ENCODE assay signal across 9 cellular contexts in the genomic region with DNA sequence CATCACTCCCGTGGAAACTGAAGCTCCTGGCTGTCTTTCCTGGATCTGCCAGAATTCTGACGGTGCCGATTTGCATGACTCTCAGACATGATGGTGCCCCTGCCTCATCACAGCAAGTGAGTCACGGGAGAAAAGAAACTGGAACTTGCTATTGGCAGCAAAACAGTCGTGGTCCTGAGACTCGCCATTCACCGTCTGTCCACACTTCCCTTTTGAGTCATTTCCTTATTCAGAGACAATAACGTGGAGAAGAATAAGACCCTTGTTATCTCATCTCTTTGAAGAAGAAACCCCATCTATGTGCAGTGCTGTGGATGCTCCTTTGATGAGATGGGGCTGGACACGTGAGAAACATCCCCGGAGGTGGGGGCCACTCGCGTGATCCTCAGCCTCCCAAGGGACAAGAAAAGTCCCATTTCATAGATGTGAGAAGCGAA. TPM values are rescaled to one million over a fixed set of nuclear protein-coding genes. Genes with fewer than 3 reads are reported as not detected.
A peak's percentile ranks its signal among the peaks of the same experiment; 100 is the strongest.
DNase-seq lines count a peak whose midpoint lies in the region; ATAC-seq and TF ChIP-seq lines count a peak whose summit lies in the region.
"Had no signal": no experiment of that assay in that cellular context is flagged by ENCODE, and none has a peak within 500 bp of the region (broad histone marks: within the 10 kb centered on the region; RNA-seq: fewer than 3 reads in every experiment).

No MANE protein-coding gene starts in this region.

- no peak overlapping the region for H3K9ac ChIP-seq in adipocyte (ENCODE audit: low read length)
- H3K9ac ChIP-seq in skeletal muscle tissue (ENCODE audit: low read depth in 1 of 3, low read length in 3 of 3) = no peak overlapping the region

- no peaks in the 10 kb centered on the region for H3K36me3 Mint-ChIP-seq in CD8-positive, alpha-beta T cell
- H3K36me3 Mint-ChIP-seq: brain had no signal

- peak overlapping the region; percentile 35 for H3K4me3 ChIP-seq in CD8-positive, alpha-beta T cell (ENCODE audit: low read depth, low read length)
- peak overlapping the region; percentile 54 for H3K4me3 ChIP-seq in adipocyte (ENCODE audit: low read length)
- peak overlapping the region; percentile 19 to 58 (median 27) for H3K4me3 ChIP-seq in skeletal muscle tissue (ENCODE audit: low read length in 3 of 3)
- no peak overlapping the region for H3K4me3 ChIP-seq in BE2C (ENCODE audit: low read depth, low read length)

- no peaks in the 10 kb centered on the region for H3K27me3 Mint-ChIP-seq in CD8-positive, alpha-beta T cell (ENCODE audit: low read depth)
- H3K27me3 Mint-ChIP-seq: brain had no signal

- POLR2A ChIA-PET in CD8-positive, alpha-beta T cell (lab: Charles Lee) = no interaction called here

- H3K9me3 Mint-ChIP-seq in CD8-positive, alpha-beta T cell = no peaks in the 10 kb centered on the region

- H3K4me1 ChIP-seq in CD8-positive, alpha-beta T cell (ENCODE audit: insufficient read depth, low read length) = no peaks in the 10 kb centered on the region
- H3K4me1 ChIP-seq in adipocyte (ENCODE audit: control insufficient read depth, insufficient read depth, low read length) (peaks cover 3% of the 10 kb centered on the region), skeletal muscle tissue (ENCODE audit: control insufficient read depth in 3 of 3, insufficient read depth in 3 of 3, low read length in 3 of 3) (peaks cover 0 to 3% (median 0%) of the 10 kb centered on the region in 3 donors), BE2C (no peaks in the 10 kb centered on the region)

- H3K27me3 ChIP-seq in CD8-positive, alpha-beta T cell (ENCODE audit: insufficient read depth, low read length) = no peaks in the 10 kb centered on the region
- H3K27me3 ChIP-seq in adipocyte (replicated peaks; ENCODE audit: control insufficient read depth, insufficient read depth, low read length) (peaks cover 14% of the 10 kb centered on the region), skeletal muscle tissue (ENCODE audit: control insufficient read depth in 3 of 3, insufficient read depth in 3 of 3, low read length in 3 of 3) (peaks cover 9 to 26% (median 19%) of the 10 kb centered on the region in 3 donors), BE2C (no peaks in the 10 kb centered on the region)

- peak overlapping the region; percentile 82 for H3K4me3 Mint-ChIP-seq in CD8-positive, alpha-beta T cell
- H3K4me3 Mint-ChIP-seq: brain had no signal

- H3K27ac ChIP-seq in CD8-positive, alpha-beta T cell (ENCODE audit: low read depth, low read length) = no peak overlapping the region
- H3K27ac ChIP-seq in skeletal muscle tissue (ENCODE audit: low read depth, low read length) = no peak overlapping the region

- H3K4me1 Mint-ChIP-seq in CD8-positive, alpha-beta T cell (ENCODE audit: low read depth) = peaks cover 16% of the 10 kb centered on the region

- no peaks in the 10 kb centered on the region for H3K36me3 ChIP-seq in CD8-positive, alpha-beta T cell (ENCODE audit: insufficient read depth, low read length)
- H3K36me3 ChIP-seq in adipocyte (ENCODE audit: control insufficient read depth, insufficient read depth, low read length, severe bottlenecking) = no peaks in the 10 kb centered on the region
- H3K36me3 ChIP-seq in skeletal muscle tissue (ENCODE audit: control insufficient read depth in 3 of 3, insufficient read depth in 3 of 3, low read length in 3 of 3) = no peaks in the 10 kb centered on the region
- H3K36me3 ChIP-seq in BE2C = no peaks in the 10 kb centered on the region

- DNase-seq in CD8-positive, alpha-beta T cell = peak in 1 of 7 experiments; percentile 28
- DNase-seq in adipocyte (ENCODE audit: low read depth) (no peak), BE2C (no peak), NCI-H1436 (lab: John Stamatoyannopoulos, UW) (no peak), NCI-H345 treated with DMSO at 0.1 percent for 48 hours (lab: John Stamatoyannopoulos, UW; ENCODE audit: unreplicated experiment) (no peak)

- peak overlapping the region; percentile 87 for H3K27ac Mint-ChIP-seq in CD8-positive, alpha-beta T cell

- CTCF ChIA-PET in CD8-positive, alpha-beta T cell (lab: Charles Lee) = interaction anchor here (0.5 to 2.2 kb wide), 4 partner anchors 10 to 378 kb away, joined by 3 to 6 read pairs (median 3); no protein-coding TSS in a partner anchor

- no peak for TF ChIP-seq CTCF in CD8-positive, alpha-beta T cell (IDR thresholded peaks at IDR 0.05)
- no peak for TF ChIP-seq CTCF in BE2C (IDR thresholded peaks at IDR 0.05; ENCODE audit: low read depth, low read length)

- ATAC-seq in CD8-positive, alpha-beta T cell = peak; percentile 58
- ATAC-seq in GM19324 (IDR thresholded peaks at IDR 0.05; ENCODE audit: low FRiP score, unreplicated experiment) (peak; percentile 38), HG03432 (IDR thresholded peaks at IDR 0.05; ENCODE audit: unreplicated experiment) (peak; percentile 67)

- no peaks in the 10 kb centered on the region for H3K9me3 ChIP-seq in CD8-positive, alpha-beta T cell (ENCODE audit: low read length)
- H3K9me3 ChIP-seq in adipocyte (ENCODE audit: control insufficient read depth, low read length) (no peaks in the 10 kb centered on the region), skeletal muscle tissue (ENCODE audit: control insufficient read depth in 3 of 3, low read length in 3 of 3) (no peaks in the 10 kb centered on the region), BE2C (no peaks in the 10 kb centered on the region)

- intact Hi-C loops in CD8-positive, alpha-beta T cell (cut with DNase I, micrococcal nuclease) = no loop called here

RNA-seq across cellular contexts. Expression of a gene that starts 4.2 kb away (rescaled TPM):
- not detected for total RNA-seq in CD8-positive, alpha-beta T cell
- not detected for total RNA-seq in skeletal muscle tissue
- polyA plus RNA-seq in BE2C (2012; ENCODE audit: insufficient read depth, insufficient read length, low read depth) = not detected

RNA-seq across cellular contexts. Expression of a gene that starts 30.6 kb away (rescaled TPM):
- total RNA-seq in CD8-positive, alpha-beta T cell = 10 to 100 TPM in 1 of 2 experiments, 1 to 10 TPM in 1; 7.6 to 10.3 TPM
- total RNA-seq in skeletal muscle tissue = 0.52 TPM
- polyA plus RNA-seq in BE2C (2012; ENCODE audit: insufficient read depth, insufficient read length, low read depth) = not detected
